In genomic region chr2:160952462-160952861, GRCh38 we compare ENCODE assay signal across 16 cellular contexts.
DNase-seq lines count a peak whose midpoint lies in the region; ATAC-seq, FAIRE-seq and TF ChIP-seq lines count a peak whose summit lies in the region.
"Had no signal": no experiment of that assay in that cellular context is flagged by ENCODE, and none has a peak within 500 bp of the region (broad histone marks: within the 10 kb centered on the region; RNA-seq: fewer than 3 reads in every experiment).

No MANE protein-coding gene starts in this region.

- H3K9me3 ChIP-seq in right lobe of liver, result no peaks in the 10 kb centered on the region
- H3K9me3 ChIP-seq in HepG2 (ENCODE audit: low read length), result no peaks in the 10 kb centered on the region
- no peaks in the 10 kb centered on the region for H3K9me3 ChIP-seq in heart right ventricle
- no peaks in the 10 kb centered on the region for H3K9me3 ChIP-seq in ovary

- H3K4me1 ChIP-seq in right lobe of liver, result no peaks in the 10 kb centered on the region
- no peaks in the 10 kb centered on the region for H3K4me1 ChIP-seq in HepG2 (ENCODE audit: insufficient read depth, low read length)
- H3K4me1 ChIP-seq in heart right ventricle, result peaks cover 0 to 36% (median 29%) of the 10 kb centered on the region in 9 donors
- peaks cover 3% of the 10 kb centered on the region for H3K4me1 ChIP-seq in ovary (ENCODE audit: insufficient read depth)

- H3K4me3 ChIP-seq in right lobe of liver, result no peak overlapping the region
- H3K4me3 ChIP-seq in HepG2 (replicated peaks in 1 of 3; ENCODE audit: insufficient read depth in 1 of 3, low read depth in 2 of 3, low read length in 3 of 3), result no peak overlapping the region
- peak overlapping the region in 6 of 10 donors; percentile 15 to 34 (median 28) for H3K4me3 ChIP-seq in heart right ventricle
- peak overlapping the region; percentile 5 for H3K4me3 ChIP-seq in ovary

- no peaks in the 10 kb centered on the region for H3K36me3 ChIP-seq in right lobe of liver
- H3K36me3 ChIP-seq in HepG2 (replicated peaks in 1 of 2; ENCODE audit: control insufficient read depth in 1 of 2, insufficient read depth in 2 of 2, low read length in 2 of 2), result no peaks in the 10 kb centered on the region
- H3K36me3 ChIP-seq in heart right ventricle, result no peaks in the 10 kb centered on the region
- H3K36me3 ChIP-seq in ovary, result no peaks in the 10 kb centered on the region

- no peak for TF ChIP-seq RAD21 in HepG2 (CRISPR knock-in tag; IDR thresholded peaks at IDR 0.05)

- DNase-seq in right lobe of liver, result no peak
- DNase-seq in HepG2 (ENCODE audit: low spot score), result no peak
- DNase-seq in heart right ventricle, result peak; percentile 42 to 55
- DNase-seq in ovary, result peak in 3 of 5 donors; percentile 31 to 47 (median 43)
- DNase-seq in GM19238 (ENCODE audit: insufficient read length, low spot score), result no peak
- DNase-seq in MV-4-11 (lab: John Stamatoyannopoulos, UW), result no peak
- DNase-seq: ACHN; activated T-cell treated with anti-CD3 and anti-CD28 coated beads, Interleukin-2, amount 50 U/mL, for 48 hours; EL; KG1; naive thymus-derived CD8-positive, alpha-beta T cell; RPMI8226; stimulated activated CD4-positive, alpha-beta T cell treated with anti-CD3 and anti-CD28 coated beads, Interleukin-4, amount 100 ng/mL, for 4 hours had no signal

- H3K27me3 ChIP-seq in right lobe of liver, result no peaks in the 10 kb centered on the region
- peaks cover 0 to 24% of the 10 kb centered on the region in 2 experiments; a peak in 3 of 5 replicates for H3K27me3 ChIP-seq in HepG2 (ENCODE audit: control insufficient read depth in 1 of 2, insufficient read depth in 2 of 2, low read length in 2 of 2)
- no peaks in the 10 kb centered on the region for H3K27me3 ChIP-seq in heart right ventricle
- no peaks in the 10 kb centered on the region for H3K27me3 ChIP-seq in ovary

- TF ChIP-seq POLR2A in right lobe of liver (IDR thresholded peaks at IDR 0.05) (no peak), HepG2 (IDR thresholded peaks at IDR 0.05; ENCODE audit: insufficient read depth in 1 of 2, low read depth in 2 of 2, low read length in 2 of 2) (no peak), ovary (IDR thresholded peaks at IDR 0.05) (no peak)

- H3K9ac ChIP-seq in HepG2 (ENCODE audit: insufficient read depth, low read depth, low read length), result no peak overlapping the region

- no peak for TF ChIP-seq EP300 in HepG2 (IDR thresholded peaks at IDR 0.05; ENCODE audit: low read depth in 2 of 2, low read length in 2 of 2)
- TF ChIP-seq EP300 in HepG2 (CRISPR knock-in tag; IDR thresholded peaks at IDR 0.05; ENCODE audit: borderline replicate concordance), result no peak
- no peak for TF ChIP-seq EP300 in ovary (IDR thresholded peaks at IDR 0.05)

- ATAC-seq in right lobe of liver, result peak; percentile 37 to 65 (median 52)
- no peak for ATAC-seq in HepG2
- ATAC-seq in heart right ventricle, result peak; percentile 51 to 92 (median 79)
- ATAC-seq in GM21723 (IDR thresholded peaks at IDR 0.05; ENCODE audit: unreplicated experiment), result no peak
- ATAC-seq in HG03039 (IDR thresholded peaks at IDR 0.05; ENCODE audit: unreplicated experiment), result no peak
- ATAC-seq: naive thymus-derived CD8-positive, alpha-beta T cell had no signal

- no peaks in the 10 kb centered on the region for H3K79me2 ChIP-seq in HepG2 (ENCODE audit: insufficient read depth, low read length)

- in situ Hi-C loops in HepG2 (cut with HindIII; ENCODE audit: extremely low pct_ligation_motif_present, low pct_unique_long_range_greater_than_20kb), result loop anchor here (25.0 kb wide), 1 partner anchor 690 kb away; no protein-coding TSS in a partner anchor

- H4K20me1 ChIP-seq in HepG2 (ENCODE audit: insufficient read depth, low read length), result no peaks in the 10 kb centered on the region

- no peak overlapping the region for H2AFZ ChIP-seq in HepG2 (ENCODE audit: low read length)

- H3K4me2 ChIP-seq in HepG2 (ENCODE audit: low read depth, low read length), result no peak overlapping the region

- POLR2A ChIA-PET in HepG2 (lab: Yijun Ruan, JAX), result no interaction called here

- 42% methylated on average over 4 of the region's 6 CpGs for WGBS in right lobe of liver (ENCODE audit: insufficient coverage, low coverage, low lambda C conversion rate, missing lambda C conversion rate)
- WGBS in HepG2 (ENCODE audit: low lambda C conversion rate), result 11% methylated on average over 6 of the region's 6 CpGs
- 10 to 15% methylated on average over 6 of the region's 6 CpGs for WGBS in heart right ventricle, 2 donors
- 2 to 11% (median 10%) methylated on average over 6 of the region's 6 CpGs for WGBS in ovary, 3 donors

- no TSS peak for BruUV-seq in HepG2 (replicated peaks; lab: Mats Ljungman, UMichigan)

- intact Hi-C loops in right lobe of liver (cut with DNase I) (no loop called here), HepG2 (cut with micrococcal nuclease; ENCODE audit: unreplicated experiment) (no loop called here), heart right ventricle (cut with DNase I) (no loop called here), ovary (cut with DNase I) (no loop called here)

- TF ChIP-seq CTCF in right lobe of liver (IDR thresholded peaks at IDR 0.05), result no peak
- TF ChIP-seq CTCF in HepG2 (CRISPR knock-in tag; IDR thresholded peaks at IDR 0.05), result no peak
- TF ChIP-seq CTCF in heart right ventricle (IDR thresholded peaks at IDR 0.05), result no peak
- TF ChIP-seq CTCF in ovary (IDR thresholded peaks at IDR 0.05), result no peak

- CTCF ChIA-PET in HepG2 (lab: Yijun Ruan, JAX; ENCODE audit: low intra/inter-chr PET ratio, low total read pairs), result no interaction called here

- H3K27ac ChIP-seq in right lobe of liver (no peak overlapping the region), HepG2 (ENCODE audit: extremely low read length, insufficient read depth, low read length) (no peak overlapping the region), heart right ventricle (peak overlapping the region in 8 of 10 donors; percentile 8 to 67 (median 38)), ovary (no peak overlapping the region)
- H3K27ac ChIP-seq: VCaP had no signal

- no peak for FAIRE-seq in HepG2 (lab: Jason Lieb, UNC)

TF ChIP-seq in HepG2, 621 proteins besides CTCF, POLR2A, EP300 and RAD21:
- no peak for TF ChIP-seq STAT6 (CRISPR knock-in tag; IDR thresholded peaks at IDR 0.05; ENCODE audit: borderline replicate concordance)
- no peak for TF ChIP-seq THAP11 (CRISPR knock-in tag; IDR thresholded peaks at IDR 0.05)

Comparison
In these comparisons a context has a peak if more than half of its experiments do, and no peak if none do; other contexts are left out.
1. ATAC-seq: peak in right lobe of liver (4 of 4) and heart right ventricle (8 of 8); none in HepG2 (single experiment), GM21723 (single experiment) and HG03039 (single experiment).
2. DNase-seq: peak in heart right ventricle (2 of 2) and ovary (3 of 5); none in right lobe of liver (0 of 3), HepG2 (single experiment), GM19238 (single experiment) and MV-4-11 (single experiment).
3. H3K27ac ChIP-seq: peak in heart right ventricle (8 of 10); none in right lobe of liver (0 of 3), HepG2 (single experiment) and ovary (0 of 2).
4. H3K4me3 ChIP-seq: peak in heart right ventricle (6 of 10) and ovary (single experiment); none in right lobe of liver (0 of 3) and HepG2 (0 of 3).